In genomic region chr1:23537296-23537993, GRCh38 we compare ENCODE assay signal across 1 cellular context.
TF ChIP-seq lines count a peak whose summit lies in the region.

No MANE protein-coding gene starts in this region.

TF ChIP-seq in K562, 482 proteins besides CTCF, POLR2A, EP300 and RAD21:
- TF ChIP-seq SMARCA5 (IDR thresholded peaks at IDR 0.05): 0 out of 2 replicates have a peak, but pooled peaks have one; percentile 23
- no peak for TF ChIP-seq HMBOX1 (IDR thresholded peaks at IDR 0.05)
- no peak for TF ChIP-seq POLR2AphosphoS5 (IDR thresholded peaks at IDR 0.05; ENCODE audit: control insufficient read depth, insufficient read depth, low read depth, low read length)
- no peak for TF ChIP-seq ZKSCAN3 (CRISPR knock-in tag; IDR thresholded peaks at IDR 0.05)
- no peak for TF ChIP-seq PYGO2 (tag; IDR thresholded peaks at IDR 0.05)
- peak; percentile 87 for TF ChIP-seq NFE2L1 (tag; IDR thresholded peaks at IDR 0.05; ENCODE audit: borderline replicate concordance, low read depth)
- no peak for TF ChIP-seq KHSRP (IDR thresholded peaks at IDR 0.05)
- no peak for TF ChIP-seq ZNF699 (CRISPR knock-in tag; IDR thresholded peaks at IDR 0.05; ENCODE audit: insufficient replicate concordance)
- TF ChIP-seq ARID1B (IDR thresholded peaks at IDR 0.05): 0 out of 2 replicates have a peak, but pooled peaks have one; percentile 22
- no peak for TF ChIP-seq KAT2B (IDR thresholded peaks at IDR 0.05; ENCODE audit: low read depth, low read length)
- no peak for TF ChIP-seq PTBP1 (IDR thresholded peaks at IDR 0.05; ENCODE audit: low read depth, low read length)
- no peak for TF ChIP-seq HNRNPH1 (optimal IDR thresholded peaks at IDR 0.05; ENCODE audit: low read depth, low read length)
- TF ChIP-seq MAFF (IDR thresholded peaks at IDR 0.05; ENCODE audit: low read length): peak; percentile 94
- no peak for TF ChIP-seq IRF1 (CRISPR knock-in tag; IDR thresholded peaks at IDR 0.05; ENCODE audit: borderline replicate concordance)
- TF ChIP-seq BCL6 (CRISPR knock-in tag; IDR thresholded peaks at IDR 0.05): no peak
- TF ChIP-seq TAL1 (IDR thresholded peaks at IDR 0.05): no peak
- no peak for TF ChIP-seq ZNF740 (CRISPR knock-in tag; IDR thresholded peaks at IDR 0.05)
- TF ChIP-seq ZNF740 (tag; IDR thresholded peaks at IDR 0.05): no peak
- TF ChIP-seq MITF (IDR thresholded peaks at IDR 0.05): no peak
- peak; percentile 76 for TF ChIP-seq BACH1 (tag; IDR thresholded peaks at IDR 0.05)
- TF ChIP-seq ARID3A (IDR thresholded peaks at IDR 0.05; ENCODE audit: borderline replicate concordance, low read depth, low read length): no peak
- TF ChIP-seq DMBX1 (CRISPR knock-in tag; IDR thresholded peaks at IDR 0.05; ENCODE audit: borderline replicate concordance): no peak
- 0 out of 2 replicates have a peak, but pooled peaks have one; percentile 26 for TF ChIP-seq SMARCA4 (IDR thresholded peaks at IDR 0.05)
- TF ChIP-seq CHD1 (IDR thresholded peaks at IDR 0.05; ENCODE audit: low read length): no peak
- TF ChIP-seq ZNF707 (CRISPR knock-in tag; conservative IDR thresholded peaks at IDR 0.05): no peak
- TF ChIP-seq CEBPB (tag; IDR thresholded peaks at IDR 0.05): no peak
- peak; percentile 96 for TF ChIP-seq MAFG (tag; conservative IDR thresholded peaks at IDR 0.05)
- peak; percentile 25; the same call in 1 of the 2 replicates for TF ChIP-seq SOX6 (IDR thresholded peaks at IDR 0.05)
- TF ChIP-seq ZNF316 (IDR thresholded peaks at IDR 0.05): peak; percentile 99
- peak; percentile 78 for TF ChIP-seq NFE2 (IDR thresholded peaks at IDR 0.05; ENCODE audit: low read depth)
- TF ChIP-seq DDX20 (tag; IDR thresholded peaks at IDR 0.05; ENCODE audit: low read depth): no peak
- no peak for TF ChIP-seq CBFB (CRISPR knock-in tag; IDR thresholded peaks at IDR 0.05)
- peak; percentile 35; the same call in 1 of the 2 replicates for TF ChIP-seq CBFA2T3 (IDR thresholded peaks at IDR 0.05)
- peak; percentile 95 for TF ChIP-seq C11orf30 (IDR thresholded peaks at IDR 0.05; ENCODE audit: low read depth)
- no peak for TF ChIP-seq ZNF76 (CRISPR knock-in tag; IDR thresholded peaks at IDR 0.05; ENCODE audit: borderline replicate concordance)
- no peak for TF ChIP-seq JUND (IDR thresholded peaks at IDR 0.05; ENCODE audit: borderline replicate concordance, low read depth, low read length)
- TF ChIP-seq JUND (tag; IDR thresholded peaks at IDR 0.05; ENCODE audit: borderline replicate concordance, low read depth, low read length): no peak
- TF ChIP-seq HES1 (IDR thresholded peaks at IDR 0.05; ENCODE audit: low read depth): no peak
- peak; percentile 94 for TF ChIP-seq MAFK (IDR thresholded peaks at IDR 0.05; ENCODE audit: low read length)
